Comparison of ENCODE assay signal across 8 cellular contexts in genomic region chr18:3279201-3280185, GRCh38. TPM values are rescaled to one million over a fixed set of nuclear protein-coding genes. Genes with fewer than 3 reads are reported as not detected.
A peak's percentile ranks its signal among the peaks of the same experiment; 100 is the strongest.
DNase-seq lines count a peak whose midpoint lies in the region; ATAC-seq and TF ChIP-seq lines count a peak whose summit lies in the region.

No MANE protein-coding gene starts in this region.

- H3K27me3 Mint-ChIP-seq in CD4-positive, alpha-beta memory T cell = no peaks in the 10 kb centered on the region

- H3K27ac Mint-ChIP-seq in CD4-positive, alpha-beta memory T cell = peak overlapping the region in 5 of 7 donors; percentile 9 to 93 (median 70)

- ATAC-seq in GM21360 (IDR thresholded peaks at IDR 0.05; ENCODE audit: unreplicated experiment) (peak; percentile 88), HG03354 (IDR thresholded peaks at IDR 0.05; ENCODE audit: poor library complexity, severe bottlenecking, unreplicated experiment) (peak; percentile 78)

- H3K27ac ChIP-seq in CD4-positive, alpha-beta memory T cell (ENCODE audit: low read depth, low read length) = no peak overlapping the region
- no peak overlapping the region for H3K27ac ChIP-seq in brain microvascular endothelial cell

- H3K4me1 Mint-ChIP-seq in CD4-positive, alpha-beta memory T cell = peaks cover 3 to 7% (median 4%) of the 10 kb centered on the region in 4 donors

- H3K4me1 ChIP-seq in CD4-positive, alpha-beta memory T cell (ENCODE audit: insufficient read depth, low read length) = no peaks in the 10 kb centered on the region

- DNase-seq in CD4-positive, alpha-beta memory T cell = no peak
- no peak for DNase-seq in brain microvascular endothelial cell
- DNase-seq in NCI-H146 treated with DMSO at 0.1 percent for 48 hours (lab: John Stamatoyannopoulos, UW; ENCODE audit: unreplicated experiment) = no peak
- DNase-seq in GM10266 (ENCODE audit: extremely low spot score) = no peak
- DNase-seq in glomerular visceral epithelial cell (ENCODE audit: extremely low spot score) = no peak
- no peak for DNase-seq in NCI-H510A (lab: John Stamatoyannopoulos, UW)

- TF ChIP-seq CTCF in brain microvascular endothelial cell (IDR thresholded peaks at IDR 0.05; ENCODE audit: low read depth, low read length, missing control alignments) (peak; percentile 23), GM10266 (IDR thresholded peaks at IDR 0.05; ENCODE audit: control insufficient read depth, insufficient read depth, low read depth, missing control alignments) (no peak)

- no peaks in the 10 kb centered on the region for H3K9me3 Mint-ChIP-seq in CD4-positive, alpha-beta memory T cell

- H3K4me3 Mint-ChIP-seq in CD4-positive, alpha-beta memory T cell = no peak overlapping the region

- POLR2A ChIA-PET in CD4-positive, alpha-beta memory T cell (lab: Charles Lee; ENCODE audit: partially characterized antibody) = interaction anchor here (0.7 to 1.6 kb wide), 7 partner anchors 16 to 387 kb away, joined by 3 to 5 read pairs (median 4); partner anchors contain the start of gene MYL12B

- no peaks in the 10 kb centered on the region for H3K9me3 ChIP-seq in CD4-positive, alpha-beta memory T cell (ENCODE audit: control insufficient read depth in 1 of 2, low read length in 2 of 2)

- in situ Hi-C loops in brain microvascular endothelial cell (cut with HindIII; ENCODE audit: low pct_ligation_motif_present, low sequenced_read_pairs) = loop anchor here (25.0 kb wide), 1 partner anchor 383 kb away; no protein-coding TSS in a partner anchor

- intact Hi-C loops in CD4-positive, alpha-beta memory T cell (cut with micrococcal nuclease) = loop anchor here (2.0 kb wide), 1 partner anchor 315 kb away; no protein-coding TSS in a partner anchor

- peaks cover 27% of the 10 kb centered on the region for H3K36me3 ChIP-seq in CD4-positive, alpha-beta memory T cell (ENCODE audit: insufficient read depth, low read length)
- H3K36me3 ChIP-seq in brain microvascular endothelial cell (replicated peaks) = peaks cover 39% of the 10 kb centered on the region

- peaks cover 18 to 38% of the 10 kb centered on the region in 2 donors for H3K36me3 Mint-ChIP-seq in CD4-positive, alpha-beta memory T cell

- H3K4me3 ChIP-seq in CD4-positive, alpha-beta memory T cell (ENCODE audit: low read length in 2 of 2) = no peak overlapping the region
- H3K4me3 ChIP-seq in brain microvascular endothelial cell (ENCODE audit: low read depth, low read length) = no peak overlapping the region

- CTCF ChIA-PET in CD4-positive, alpha-beta memory T cell (lab: Charles Lee; ENCODE audit: partially characterized antibody) = interaction anchor here (0.6 to 17.9 kb wide), 9 partner anchors 8 to 384 kb away, joined by 3 to 317 read pairs (median 6); no protein-coding TSS in a partner anchor

- no peaks in the 10 kb centered on the region for H3K27me3 ChIP-seq in CD4-positive, alpha-beta memory T cell (ENCODE audit: insufficient read depth, low read length)
- no peaks in the 10 kb centered on the region for H3K27me3 ChIP-seq in brain microvascular endothelial cell (replicated peaks)

RNA-seq across cellular contexts. Expression of gene MYL12B, which starts 17.6 kb away (rescaled TPM):
- total RNA-seq in CD4-positive, alpha-beta memory T cell = 100 to 1,000 TPM; 199 to 219 TPM
- 1,000 to 10,000 TPM in 1 of 2 donors, 100 to 1,000 TPM in 1; 962 to 1,169 TPM for polyA plus RNA-seq in CD4-positive, alpha-beta memory T cell

RNA-seq across cellular contexts. Expression of gene MYL12A, which starts 31.9 kb away (rescaled TPM):
- total RNA-seq in CD4-positive, alpha-beta memory T cell = 100 to 1,000 TPM; 477 to 489 TPM
- 1,000 to 10,000 TPM; 2,683 to 3,569 TPM for polyA plus RNA-seq in CD4-positive, alpha-beta memory T cell

RNA-seq across cellular contexts. Expression of gene MYOM1, which starts 59.7 kb away (rescaled TPM):
- total RNA-seq in CD4-positive, alpha-beta memory T cell = 1 to 10 TPM; 3.5 to 4.2 TPM
- polyA plus RNA-seq in CD4-positive, alpha-beta memory T cell = under 1 TPM; 0.09 to 0.18 TPM
